ENCODE assay signal across 17 cellular contexts in the genomic region with DNA sequence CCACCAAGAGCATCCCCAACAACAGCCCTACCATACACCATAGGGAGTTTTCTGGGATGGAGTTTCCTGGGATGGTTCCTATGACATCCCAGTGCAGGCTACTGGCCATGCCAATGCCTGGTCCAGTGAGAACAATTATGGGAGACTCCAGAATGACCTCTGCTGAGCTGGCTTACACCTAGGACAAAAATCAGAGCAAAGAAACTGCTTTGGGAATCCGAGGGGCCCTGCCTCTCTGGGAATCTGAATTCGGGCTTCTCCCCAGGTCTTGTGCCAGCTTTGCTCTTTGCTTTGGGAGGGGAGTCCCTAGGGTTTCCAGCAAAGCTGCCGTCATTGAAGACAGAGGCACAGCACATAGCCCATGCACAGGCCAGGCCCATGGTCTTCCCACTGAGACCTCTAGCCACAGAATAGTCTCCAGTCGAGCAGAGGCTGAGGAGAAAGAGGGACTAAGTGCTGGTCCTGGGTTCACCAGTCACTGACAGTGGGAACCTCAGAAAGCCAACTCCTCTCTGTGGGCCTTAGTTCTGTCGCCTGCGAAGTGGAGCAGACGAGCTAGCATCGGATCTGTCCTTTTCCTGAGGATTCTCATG. TPM values are rescaled to one million over a fixed set of nuclear protein-coding genes. Genes with fewer than 3 reads are reported as not detected.
A peak's percentile ranks its signal among the peaks of the same experiment; 100 is the strongest.
DNase-seq lines count a peak whose midpoint lies in the region; TF ChIP-seq lines count a peak whose summit lies in the region.
"Had no signal": no experiment of that assay in that cellular context is flagged by ENCODE, and none has a peak within 500 bp of the region (broad histone marks: within the 10 kb centered on the region; RNA-seq: fewer than 3 reads in every experiment).

No MANE protein-coding gene starts in this region.

- intact Hi-C loops in PC-9 (cut with micrococcal nuclease; ENCODE audit: unreplicated experiment) (loop anchor here (2.0 to 10.0 kb wide), 4 partner anchors 73 to 1165 kb away; a partner anchor contains a TSS), stomach (cut with DNase I; ENCODE audit: low total_unique reads) (no loop called here)

- POLR2A ChIA-PET in PC-9 (lab: Charles Lee; ENCODE audit: unreplicated experiment), result no interaction called here

- TF ChIP-seq EP300 in stomach (IDR thresholded peaks at IDR 0.05), result no peak

- no peak overlapping the region for H3K4me3 ChIP-seq in PC-9
- no peak overlapping the region for H3K4me3 ChIP-seq in stomach
- H3K4me3 ChIP-seq: GM23338 had no signal

- H3K4me2 ChIP-seq in PC-9, result peak overlapping the region; percentile 77
- H3K4me2 ChIP-seq: GM23338 had no signal

- 94 to 100% (median 97%) methylated on average over 3 to 8 of the region's 8 CpGs for WGBS in stomach, 5 donors

- no peaks in the 10 kb centered on the region for H3K9me2 ChIP-seq in PC-9 (ENCODE audit: insufficient read depth)

- H3K9me3 ChIP-seq in PC-9 (ENCODE audit: insufficient read depth, low read depth), result no peaks in the 10 kb centered on the region
- H3K9me3 ChIP-seq in stomach, result no peaks in the 10 kb centered on the region

- peaks cover 49% of the 10 kb centered on the region for H3K4me1 ChIP-seq in PC-9 (replicated peaks; ENCODE audit: insufficient read depth)
- peaks cover 11 to 39% (median 33%) of the 10 kb centered on the region in 4 donors for H3K4me1 ChIP-seq in stomach

- H4K20me1 ChIP-seq in PC-9 (ENCODE audit: insufficient read depth), result peaks cover 4% of the 10 kb centered on the region; the same call in 1 of the 2 replicates

- H3K36me3 ChIP-seq in PC-9 (ENCODE audit: low read depth) (no peaks in the 10 kb centered on the region), stomach (no peaks in the 10 kb centered on the region)

- TF ChIP-seq CTCF in PC-9 (conservative IDR thresholded peaks at IDR 0.05) (no peak), stomach (IDR thresholded peaks at IDR 0.05) (no peak)

- no peaks in the 10 kb centered on the region for H3K27me3 ChIP-seq in PC-9 (ENCODE audit: insufficient read depth, low read depth)
- no peaks in the 10 kb centered on the region for H3K27me3 ChIP-seq in stomach

- H2AFZ ChIP-seq in PC-9, result no peak overlapping the region
- H2AFZ ChIP-seq: GM23338 had no signal

- CTCF ChIA-PET in PC-9 (lab: Charles Lee), result no interaction called here

- peak; percentile 35 for DNase-seq in activated CD8-positive, alpha-beta memory T cell treated with anti-CD3 and anti-CD28 coated beads, Interleukin-2, amount 50 U/mL, for 48 hours
- no peak for DNase-seq in activated CD8-positive, alpha-beta memory T cell treated with anti-CD3 and anti-CD28 coated beads for 24 hours
- DNase-seq in PC-9 (no peak), mesenteric fat pad (ENCODE audit: low spot score) (peak; percentile 67), stomach (peak; percentile 15), epidermal melanocyte (ENCODE audit: insufficient read length, low spot score) (no peak), NCI-H524 treated with DMSO at 0.1 percent for 48 hours (lab: John Stamatoyannopoulos, UW) (no peak), kidney tubule cell (ENCODE audit: low spot score) (no peak)
- DNase-seq: C1 segment of cervical spinal cord; CD4-positive, alpha-beta memory T cell; DMS153; DMS79 treated with DMSO at 0.1 percent for 48 hours; EL; H9 had no signal

- H3K27ac ChIP-seq in PC-9 (peak overlapping the region; percentile 81; the same call in 1 of the 2 replicates), stomach (no peak overlapping the region)
- H3K27ac ChIP-seq: 22Rv1, HL-60 had no signal

- H3K79me2 ChIP-seq in PC-9 (ENCODE audit: low read depth), result no peaks in the 10 kb centered on the region

- no TSS peak for BruUV-seq in PC-9 (replicated peaks; lab: Mats Ljungman, UMichigan)

- no peak for TF ChIP-seq POLR2A in stomach (IDR thresholded peaks at IDR 0.05)

- peaks cover 37% of the 10 kb centered on the region for H3F3A ChIP-seq in PC-9 (ENCODE audit: insufficient read depth, low read depth)

RNA-seq across cellular contexts. Expression of a gene that starts 11.4 kb away (rescaled TPM):
- total RNA-seq in PC-9 (2021) (30.6 and 34.4 TPM in 2 replicates), mesenteric fat pad (34.9 TPM), stomach (10 to 100 TPM in 4 of 5 donors, 1 to 10 TPM in 1; 7.1 to 39.8 (median 18.5) TPM)
- polyA plus RNA-seq in stomach, result 10 to 100 TPM in 2 of 3 donors, 1 to 10 TPM in 1; 6.6 to 18.5 (median 15.4) TPM

Comparison
In these comparisons a context has a peak if more than half of its experiments do, and no peak if none do; other contexts are left out.
1. DNase-seq: peak in activated CD8-positive, alpha-beta memory T cell treated with anti-CD3 and anti-CD28 coated beads, Interleukin-2, amount 50 U/mL, for 48 hours (single experiment), mesenteric fat pad (single experiment) and stomach (single experiment); none in activated CD8-positive, alpha-beta memory T cell treated with anti-CD3 and anti-CD28 coated beads for 24 hours (single experiment), PC-9 (0 of 2), epidermal melanocyte (single experiment), NCI-H524 treated with DMSO at 0.1 percent for 48 hours (single experiment) and kidney tubule cell (single experiment).